ENCODE assay signal across 8 cellular contexts in genomic region chr4:124713213-124713592, GRCh38. TPM values are rescaled to one million over a fixed set of nuclear protein-coding genes. Genes with fewer than 3 reads are reported as not detected.
DNase-seq lines count a peak whose midpoint lies in the region; ATAC-seq and TF ChIP-seq lines count a peak whose summit lies in the region.

No MANE protein-coding gene starts in this region.

- H3K36me3 ChIP-seq in adrenal gland (replicated peaks in 1 of 2): no peaks in the 10 kb centered on the region
- H3K36me3 ChIP-seq in left ventricle myocardium inferior: no peaks in the 10 kb centered on the region

- H3K4me3 ChIP-seq in adrenal gland: peak overlapping the region in 3 of 4 donors; percentile 68 to 72 (median 68)
- H3K4me3 ChIP-seq in left ventricle myocardium inferior: peak overlapping the region; percentile 92

- H3K27ac ChIP-seq in adrenal gland: peak overlapping the region; percentile 84 to 97 (median 90)
- peak overlapping the region; percentile 97 for H3K27ac ChIP-seq in left ventricle myocardium inferior (replicated peaks)

- H3K27me3 ChIP-seq in adrenal gland (no peaks in the 10 kb centered on the region), left ventricle myocardium inferior (ENCODE audit: low read depth) (no peaks in the 10 kb centered on the region)

- peaks cover 9% of the 10 kb centered on the region for H3K36me3 Mint-ChIP-seq in osteocyte (ENCODE audit: unreplicated experiment)

- H3K4me3 Mint-ChIP-seq in osteocyte (ENCODE audit: unreplicated experiment): peak overlapping the region; percentile 85

- peak; percentile 39 for ATAC-seq in HG03378 (IDR thresholded peaks at IDR 0.05; ENCODE audit: unreplicated experiment)

- DNase-seq in COR-L47 (lab: John Stamatoyannopoulos, UW) (peak; percentile 59), GM19238 (ENCODE audit: insufficient read length, low spot score) (peak; percentile 28), NOMO-1 (lab: John Stamatoyannopoulos, UW; ENCODE audit: unreplicated experiment in 2 of 2) (peak; percentile 39 to 62), adrenal gland (peak; percentile 62 to 86 (median 77)), left ventricle myocardium inferior (peak; percentile 70), osteocyte (ENCODE audit: extremely low spot score, unreplicated experiment) (peak; percentile 88)
- no peak for DNase-seq in stimulated activated CD4-positive, alpha-beta T cell treated with anti-CD3 and anti-CD28 coated beads, Interleukin-12 subunit alpha, Interleukin-12 subunit beta, amount 100 ng/mL, for 4 hours

- TF ChIP-seq POLR2A in adrenal gland (IDR thresholded peaks at IDR 0.05): no peak

- no peaks in the 10 kb centered on the region for H3K9me3 Mint-ChIP-seq in osteocyte (ENCODE audit: unreplicated experiment)

- TF ChIP-seq CTCF in adrenal gland (IDR thresholded peaks at IDR 0.05) (peak; percentile 28 to 76 (median 48)), left ventricle myocardium inferior (IDR thresholded peaks at IDR 0.05; ENCODE audit: borderline replicate concordance) (peak; percentile 66), osteocyte (IDR thresholded peaks at IDR 0.05) (peak; percentile 49)

- H3K4me1 ChIP-seq in adrenal gland (replicated peaks in 1 of 2) (peaks cover 5 to 26% of the 10 kb centered on the region in 2 donors), left ventricle myocardium inferior (peaks cover 45% of the 10 kb centered on the region)

- intact Hi-C loops in adrenal gland (cut with DNase I): no loop called here
- intact Hi-C loops in left ventricle myocardium inferior (cut with micrococcal nuclease): no loop called here

- H3K4me1 Mint-ChIP-seq in osteocyte (ENCODE audit: unreplicated experiment): peaks cover 39% of the 10 kb centered on the region

- WGBS in adrenal gland, 4 donors: 1 to 2% (median 1%) methylated on average over 9 to 11 of the region's 11 CpGs

- no peaks in the 10 kb centered on the region for H3K27me3 Mint-ChIP-seq in osteocyte (ENCODE audit: unreplicated experiment)

- peak overlapping the region; percentile 100 for H3K27ac Mint-ChIP-seq in osteocyte (ENCODE audit: unreplicated experiment)

- no peaks in the 10 kb centered on the region for H3K9me3 ChIP-seq in adrenal gland (replicated peaks in 1 of 3)
- H3K9me3 ChIP-seq in left ventricle myocardium inferior (replicated peaks): no peaks in the 10 kb centered on the region

RNA-seq across cellular contexts. Expression of gene ANKRD50, which starts 0.7 kb away (rescaled TPM):
- 10 to 100 TPM in 3 of 8 donors, 1 to 10 TPM in 5; 7.4 to 15.4 (median 9.7) TPM for total RNA-seq in adrenal gland
- 1 to 10 TPM; 1.4 to 7.5 (median 2.2) TPM for polyA plus RNA-seq in adrenal gland
- total RNA-seq in left ventricle myocardium inferior: 5.5 TPM
- 45.3 and 45.4 TPM in 2 replicates for total RNA-seq in osteocyte
